ENCODE assay signal across 23 cellular contexts in genomic region chr7:144731661-144732060, GRCh38.
A peak's percentile ranks its signal among the peaks of the same experiment; 100 is the strongest.
DNase-seq lines count a peak whose midpoint lies in the region; ATAC-seq and TF ChIP-seq lines count a peak whose summit lies in the region.
"Had no signal": no experiment of that assay in that cellular context is flagged by ENCODE, and none has a peak within 500 bp of the region (broad histone marks: within the 10 kb centered on the region; RNA-seq: fewer than 3 reads in every experiment).

No MANE protein-coding gene starts in this region.

- no peaks in the 10 kb centered on the region for H3K27me3 Mint-ChIP-seq in H9 (ENCODE audit: low read depth)
- H3K27me3 Mint-ChIP-seq: CD4-positive, alpha-beta memory T cell; CD4-positive, CD25-positive, alpha-beta regulatory T cell; CD8-positive, alpha-beta memory T cell had no signal

- H3K36me3 ChIP-seq in thoracic aorta (no peaks in the 10 kb centered on the region), aorta (ENCODE audit: control insufficient read depth in 1 of 2, insufficient read depth in 2 of 2, low read length in 1 of 2) (no peaks in the 10 kb centered on the region)
- H3K36me3 ChIP-seq: BE2C, BLaER1 had no signal

- peak; percentile 64 for ATAC-seq in thoracic aorta (ENCODE audit: insufficient number of reproducible peaks, low FRiP score, low read depth)
- peak; percentile 63 for ATAC-seq in aorta (ENCODE audit: low FRiP score)
- no peak for ATAC-seq in GM21367 (IDR thresholded peaks at IDR 0.05; ENCODE audit: unreplicated experiment)

- H4K5ac ChIP-seq in H9 (ENCODE audit: insufficient read length, low read depth, low read length), result no peak overlapping the region

- H3K27me3 ChIP-seq in thoracic aorta (replicated peaks; ENCODE audit: insufficient read depth) (no peaks in the 10 kb centered on the region), aorta (ENCODE audit: control insufficient read depth in 1 of 2, insufficient read depth in 2 of 2, low read length in 1 of 2) (no peaks in the 10 kb centered on the region), H9 (ENCODE audit: insufficient read depth, low read length) (no peaks in the 10 kb centered on the region)
- H3K27me3 ChIP-seq: BE2C, BLaER1 had no signal

- H3K56ac ChIP-seq in H9 (ENCODE audit: insufficient read length, low read depth, low read length), result no peak overlapping the region

- intact Hi-C loops in aorta (cut with DNase I), result loop anchor here in 1 of 2 donors (10.0 kb wide), 1 partner anchor 93 kb away; no protein-coding TSS in a partner anchor

- no peak overlapping the region for H3K9ac ChIP-seq in H9 (ENCODE audit: extremely low read depth, insufficient read length, low read length)
- H3K9ac ChIP-seq: BLaER1 had no signal

- H2BK5ac ChIP-seq in H9 (ENCODE audit: insufficient read length, low read length), result no peak overlapping the region

- peak overlapping the region; percentile 49 for H3K4me3 ChIP-seq in thoracic aorta
- H3K4me3 ChIP-seq in aorta (ENCODE audit: low read length in 2 of 2), result no peak overlapping the region
- H3K4me3 ChIP-seq: BLaER1 had no signal

- no peak overlapping the region for H3K27ac Mint-ChIP-seq in H9
- H3K27ac Mint-ChIP-seq: CD14-positive monocyte; CD4-positive, alpha-beta memory T cell; CD4-positive, CD25-positive, alpha-beta regulatory T cell had no signal

- no peaks in the 10 kb centered on the region for H3K9me3 ChIP-seq in thoracic aorta
- no peaks in the 10 kb centered on the region for H3K9me3 ChIP-seq in aorta (ENCODE audit: control insufficient read depth, low read length)
- peaks cover 8% of the 10 kb centered on the region for H3K9me3 ChIP-seq in H9 (ENCODE audit: control insufficient read depth, low read depth, low read length)
- H3K9me3 ChIP-seq: BE2C, BLaER1 had no signal

- no peak overlapping the region for H2BK15ac ChIP-seq in H9 (ENCODE audit: low read depth, low read length)

- no peaks in the 10 kb centered on the region for H3K23me2 ChIP-seq in H9 (ENCODE audit: insufficient read length, low read depth, low read length, poor library complexity, severe bottlenecking)

- H3K4me1 Mint-ChIP-seq in H9, result no peaks in the 10 kb centered on the region
- H3K4me1 Mint-ChIP-seq: CD14-positive monocyte; CD8-positive, alpha-beta memory T cell had no signal

- DNase-seq in astrocyte of the hippocampus (ENCODE audit: low read depth, low spot score), result peak; percentile 2
- no peak for DNase-seq in thoracic aorta (ENCODE audit: low spot score)
- DNase-seq in aorta, result no peak
- no peak for DNase-seq in GOT3 (lab: John Stamatoyannopoulos, UW)
- no peak for DNase-seq in H9
- DNase-seq: 8988T; ACHN; BE2C; C1 segment of cervical spinal cord; CD4-positive, alpha-beta memory T cell; CD4-positive, CD25-positive, alpha-beta regulatory T cell; CD8-positive, alpha-beta memory T cell; COR-L47; DMS 273 treated with DMSO at 0.1 percent for 48 hours; DMS153; DMS53; DMS79; DND-41; EL; GDM1 had no signal

- H3K27ac ChIP-seq in thoracic aorta (peak overlapping the region; percentile 53 to 59), aorta (ENCODE audit: low read depth in 1 of 2, low read length in 2 of 2) (peak overlapping the region; percentile 18 to 32), H9 (ENCODE audit: insufficient read length, low read depth, low read length) (no peak overlapping the region)
- H3K27ac ChIP-seq: BLaER1 had no signal

- no peak overlapping the region for H3T11ph ChIP-seq in H9 (ENCODE audit: low read length)

- H3K4me2 ChIP-seq in H9 (ENCODE audit: insufficient read depth, insufficient read length, low read length), result no peak overlapping the region
- H3K4me2 ChIP-seq: BLaER1 had no signal

- TF ChIP-seq CTCF in thoracic aorta (IDR thresholded peaks at IDR 0.05) (no peak), H9 (conservative IDR thresholded peaks at IDR 0.05) (no peak)

- H3K79me1 ChIP-seq in H9 (ENCODE audit: insufficient read depth, low read depth, low read length, poor library complexity, severe bottlenecking), result no peaks in the 10 kb centered on the region

- WGBS in aorta, 2 donors, result 2 to 4% methylated on average over 2 of the region's 2 CpGs
- no CpG with 5 or more reads among the region's 2 CpGs for WGBS in H9 (ENCODE audit: extremely low coverage, insufficient read length, low lambda C conversion rate)

- no peaks in the 10 kb centered on the region for H4K20me1 ChIP-seq in H9 (ENCODE audit: control insufficient read depth, insufficient read depth, insufficient read length)
- H4K20me1 ChIP-seq: BLaER1 had no signal

- H3K4me3 Mint-ChIP-seq in H9, result no peak overlapping the region
- H3K4me3 Mint-ChIP-seq: CD14-positive monocyte; CD4-positive, alpha-beta memory T cell; CD4-positive, CD25-positive, alpha-beta regulatory T cell; CD8-positive, alpha-beta memory T cell had no signal

- H3K4ac ChIP-seq in H9 (ENCODE audit: low read depth, low read length), result no peak overlapping the region

- no peak overlapping the region for H2BK12ac ChIP-seq in H9 (ENCODE audit: insufficient read length, low read depth, low read length)

- H4K8ac ChIP-seq in H9 (replicated peaks; ENCODE audit: insufficient read length, low read depth, low read length), result no peak overlapping the region

- H2BK120ac ChIP-seq in H9 (ENCODE audit: low read depth, low read length, poor library complexity, severe bottlenecking), result no peak overlapping the region

- no peak overlapping the region for H3K23ac ChIP-seq in H9 (ENCODE audit: insufficient read length, low read depth, low read length)

- no peak overlapping the region for H4K91ac ChIP-seq in H9 (ENCODE audit: insufficient read length, low read depth, low read length)

- peaks cover 6 to 7% (median 7%) of the 10 kb centered on the region in 3 experiments; a peak in 6 of 7 replicates for H3K36me3 Mint-ChIP-seq in H9 (ENCODE audit: insufficient read depth in 1 of 3, low read depth in 3 of 3)

- no peak overlapping the region for H2BK20ac ChIP-seq in H9 (ENCODE audit: low read depth, low read length, poor library complexity, severe bottlenecking)

- H3K9me3 Mint-ChIP-seq in H9, result peaks cover 7 to 15% of the 10 kb centered on the region in 2 experiments
- H3K9me3 Mint-ChIP-seq: CD4-positive, alpha-beta memory T cell; CD8-positive, alpha-beta memory T cell had no signal

- no peak overlapping the region for H2AFZ ChIP-seq in H9 (ENCODE audit: low read length)

- peaks cover 16 to 46% of the 10 kb centered on the region in 2 donors for H3K4me1 ChIP-seq in thoracic aorta (ENCODE audit: control insufficient read depth in 1 of 2, low read depth in 2 of 2)
- H3K4me1 ChIP-seq in aorta (ENCODE audit: control insufficient read depth in 1 of 2, insufficient read depth in 2 of 2, low read length in 2 of 2), result peaks cover 0 to 3% of the 10 kb centered on the region in 2 donors
- H3K4me1 ChIP-seq in H9 (ENCODE audit: insufficient read depth, low read length), result no peaks in the 10 kb centered on the region
- H3K4me1 ChIP-seq: BE2C, BLaER1 had no signal

- no peak overlapping the region for H3K14ac ChIP-seq in H9 (ENCODE audit: insufficient read depth, low read length)

- H3K79me2 ChIP-seq in H9 (ENCODE audit: insufficient read depth, low read length), result no peaks in the 10 kb centered on the region

- no peak overlapping the region for H3K18ac ChIP-seq in H9 (ENCODE audit: insufficient read length, low read depth, low read length)

- no peak overlapping the region for H2AK5ac ChIP-seq in H9 (ENCODE audit: insufficient read length, low read length)
